In the genomic region with DNA sequence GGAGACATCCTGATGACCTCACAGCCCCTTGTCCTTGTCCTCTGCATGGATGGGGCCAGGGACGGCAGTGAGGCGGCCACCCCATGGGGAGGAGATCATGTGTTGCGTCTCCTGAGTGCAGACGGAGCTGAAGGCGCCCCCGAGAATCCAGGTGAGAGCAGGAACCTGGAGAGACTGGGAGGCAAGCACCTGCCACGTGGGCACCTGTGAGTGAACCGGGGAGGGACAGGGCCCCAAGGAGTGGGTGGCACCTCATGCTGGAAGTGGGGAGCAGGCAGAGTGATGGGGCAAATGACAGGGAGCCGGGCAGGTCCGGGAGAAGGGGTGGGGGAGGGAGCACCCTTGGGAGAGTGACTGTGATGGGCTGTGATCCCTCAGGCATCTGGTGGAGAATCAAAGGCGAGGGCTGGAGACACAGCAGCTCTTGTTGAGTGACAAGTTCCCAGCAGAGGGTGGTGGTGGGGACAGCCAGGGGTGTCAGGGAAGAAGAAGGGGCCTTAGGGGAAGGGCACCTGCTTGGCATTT, we compare ENCODE assay signal across 19 cellular contexts.
DNase-seq lines count a peak whose midpoint lies in the region; ATAC-seq and TF ChIP-seq lines count a peak whose summit lies in the region.
"Had no signal": no experiment of that assay in that cellular context is flagged by ENCODE, and none has a peak within 500 bp of the region (broad histone marks: within the 10 kb centered on the region; RNA-seq: fewer than 3 reads in every experiment).

No MANE protein-coding gene starts in this region.

- peaks cover 55% of the 10 kb centered on the region for H3K36me3 Mint-ChIP-seq in activated CD4-positive, alpha-beta T cell treated with anti-CD3 and anti-CD28 coated beads, Interleukin-2, amount 10 ng/mL, durations not matched to agents 24 days and 14 days (ENCODE audit: low read depth)
- peaks cover 9 to 60% (median 23%) of the 10 kb centered on the region in 5 donors for H3K36me3 Mint-ChIP-seq in naive thymus-derived CD4-positive, alpha-beta T cell

- no peaks in the 10 kb centered on the region for H3K27me3 ChIP-seq in HCT116 (ENCODE audit: insufficient read depth, low read length)
- H3K27me3 ChIP-seq in naive thymus-derived CD4-positive, alpha-beta T cell (ENCODE audit: control insufficient read depth in 2 of 2, insufficient read depth in 2 of 2, low read length in 2 of 2) = no peaks in the 10 kb centered on the region
- H3K27me3 ChIP-seq: neural progenitor cell, SJSA1 had no signal

- H3K79me2 ChIP-seq in HCT116 (ENCODE audit: insufficient read depth, low read length) = no peaks in the 10 kb centered on the region; the same call in 1 of the 2 replicates

- peak overlapping the region; percentile 56 for H3K27ac Mint-ChIP-seq in activated CD4-positive, alpha-beta T cell treated with anti-CD3 and anti-CD28 coated beads, Interleukin-2, amount 10 ng/mL, durations not matched to agents 24 days and 14 days
- H3K27ac Mint-ChIP-seq in naive thymus-derived CD4-positive, alpha-beta T cell = peak overlapping the region in 6 of 9 donors; percentile 22 to 78 (median 52)
- H3K27ac Mint-ChIP-seq: neural progenitor cell had no signal

- H2AFZ ChIP-seq in HCT116 (ENCODE audit: low read depth, low read length, poor library complexity, severe bottlenecking) = no peak overlapping the region
- H2AFZ ChIP-seq: neural progenitor cell had no signal

- H3K9me3 Mint-ChIP-seq in activated CD4-positive, alpha-beta T cell treated with anti-CD3 and anti-CD28 coated beads, Interleukin-2, amount 10 ng/mL, durations not matched to agents 24 days and 14 days = peaks cover 3% of the 10 kb centered on the region
- H3K9me3 Mint-ChIP-seq in naive thymus-derived CD4-positive, alpha-beta T cell = peaks cover 0 to 2% (median 0%) of the 10 kb centered on the region in 11 donors

- no peak overlapping the region for H3K4me3 ChIP-seq in HCT116 (replicated peaks in 1 of 2; ENCODE audit: low read depth in 1 of 2, low read length in 2 of 2)
- H3K4me3 ChIP-seq in naive thymus-derived CD4-positive, alpha-beta T cell (ENCODE audit: low read length) = no peak overlapping the region
- H3K4me3 ChIP-seq: A549, neural progenitor cell, SJSA1 had no signal

- no peak overlapping the region for H3K9ac ChIP-seq in HCT116 (ENCODE audit: low read length)
- H3K9ac ChIP-seq: neural progenitor cell had no signal

- no peak for DNase-seq in activated CD4-positive, alpha-beta T cell treated with anti-CD3 and anti-CD28 coated beads, Interleukin-2, amount 10 ng/mL, durations not matched to agents 24 days and 14 days
- no peak for DNase-seq in activated CD4-positive, alpha-beta T cell treated with anti-CD3 and anti-CD28 coated beads, Interleukin-2, amount 50 U/mL, for 48 hours
- DNase-seq in HCT116 (ENCODE audit: low read depth, low spot score) (no peak), SKM-1 (lab: John Stamatoyannopoulos, UW; ENCODE audit: unreplicated experiment) (no peak), NCI-H2081 (lab: John Stamatoyannopoulos, UW) (no peak)
- DNase-seq in activated naive CD4-positive, alpha-beta T cell treated with anti-CD3 and anti-CD28 coated beads, Interleukin-2, amount 50 U/mL, for 16 hours = peak; percentile 7
- no peak for DNase-seq in naive thymus-derived CD4-positive, alpha-beta T cell
- DNase-seq in stimulated activated naive CD4-positive, alpha-beta T cell treated with Interleukin-2 at 50 U/mL for 16 hours (lab: John Stamatoyannopoulos, UW) = no peak
- DNase-seq: cortex of kidney, Kasumi-1, NCI-H1048, NCI-H2081 treated with DMSO at 0.1 percent for 48 hours, NCI-H446 treated with DMSO at 0.1 percent for 48 hours, T1000 had no signal

- ATAC-seq in HCT116 = peak; percentile 47
- ATAC-seq in naive thymus-derived CD4-positive, alpha-beta T cell = no peak
- ATAC-seq: activated CD4-positive, CD25-positive, alpha-beta regulatory T cell treated with anti-CD3 and anti-CD28 coated beads, Interleukin-2, amount 50 U/mL, for 24 hours; left lobe of liver had no signal

- peak overlapping the region; percentile 8 for H3K4me2 ChIP-seq in HCT116 (ENCODE audit: low read length)
- H3K4me2 ChIP-seq: A549, neural progenitor cell had no signal

- peaks cover 77% of the 10 kb centered on the region for H3K4me1 Mint-ChIP-seq in activated CD4-positive, alpha-beta T cell treated with anti-CD3 and anti-CD28 coated beads, Interleukin-2, amount 10 ng/mL, durations not matched to agents 24 days and 14 days
- peaks cover 34 to 88% (median 65%) of the 10 kb centered on the region in 7 donors for H3K4me1 Mint-ChIP-seq in naive thymus-derived CD4-positive, alpha-beta T cell

- POLR2A ChIA-PET in HCT116 (lab: Charles Lee) = no interaction called here
- POLR2A ChIA-PET in naive thymus-derived CD4-positive, alpha-beta T cell (lab: Charles Lee) = interaction anchor here (0.7 kb wide), 1 partner anchor 1810 kb away, joined by 4 read pairs; no protein-coding TSS in a partner anchor

- no peak for TF ChIP-seq RAD21 in HCT116 (IDR thresholded peaks at IDR 0.05; ENCODE audit: low read depth)

- no peaks in the 10 kb centered on the region for H3K9me2 ChIP-seq in HCT116 (ENCODE audit: insufficient read depth)

- intact Hi-C loops in activated CD4-positive, alpha-beta T cell treated with anti-CD3 and anti-CD28 coated beads, Interleukin-2, amount 10 ng/mL, durations not matched to agents 24 days and 14 days (cut with micrococcal nuclease) = no loop called here
- intact Hi-C loops in HCT116 (cut with micrococcal nuclease) = no loop called here
- intact Hi-C loops in naive thymus-derived CD4-positive, alpha-beta T cell (cut with micrococcal nuclease) = no loop called here

- no peaks in the 10 kb centered on the region for H3K36me3 ChIP-seq in HCT116 (ENCODE audit: control insufficient read depth in 1 of 2, insufficient read depth in 2 of 2, low read length in 2 of 2)
- peaks cover 0 to 18% (median 0%) of the 10 kb centered on the region in 3 experiments for H3K36me3 ChIP-seq in naive thymus-derived CD4-positive, alpha-beta T cell (ENCODE audit: control insufficient read depth in 2 of 3, insufficient read depth in 3 of 3, low read length in 3 of 3)
- H3K36me3 ChIP-seq: neural progenitor cell had no signal

- TF ChIP-seq POLR2A in HCT116 (IDR thresholded peaks at IDR 0.05; ENCODE audit: borderline replicate concordance, extremely low read depth, insufficient read depth, insufficient read length) = no peak

- no peak for TF ChIP-seq CTCF in HCT116 (IDR thresholded peaks at IDR 0.05 in 2 of 3, conservative IDR thresholded peaks at IDR 0.05 in 1 of 3; ENCODE audit: borderline replicate concordance in 1 of 3, insufficient read depth in 1 of 3, low read depth in 2 of 3, low read length in 2 of 3)

- RAD21 ChIA-PET in HCT116 (lab: Charles Lee; ENCODE audit: low non-redundant PET in 1 of 2, low total read pairs in 2 of 2, uncharacterized antibody in 2 of 2, unreplicated experiment in 2 of 2) = no interaction called here

- H3K4me1 ChIP-seq in HCT116 (ENCODE audit: control insufficient read depth in 1 of 2, insufficient read depth in 2 of 2, low read length in 2 of 2) = peaks cover 0 to 15% of the 10 kb centered on the region in 2 experiments; a peak in 2 of 4 replicates
- peaks cover under 1 to 19% of the 10 kb centered on the region in 2 donors for H3K4me1 ChIP-seq in naive thymus-derived CD4-positive, alpha-beta T cell (ENCODE audit: control insufficient read depth in 2 of 2, insufficient read depth in 2 of 2, low read length in 2 of 2)
- H3K4me1 ChIP-seq: neural progenitor cell had no signal

- H4K20me1 ChIP-seq in HCT116 (ENCODE audit: insufficient read depth) = no peaks in the 10 kb centered on the region

- H3K27me3 Mint-ChIP-seq in activated CD4-positive, alpha-beta T cell treated with anti-CD3 and anti-CD28 coated beads, Interleukin-2, amount 10 ng/mL, durations not matched to agents 24 days and 14 days = no peaks in the 10 kb centered on the region
- no peaks in the 10 kb centered on the region for H3K27me3 Mint-ChIP-seq in naive thymus-derived CD4-positive, alpha-beta T cell

- no peak overlapping the region for H3K4me3 Mint-ChIP-seq in activated CD4-positive, alpha-beta T cell treated with anti-CD3 and anti-CD28 coated beads, Interleukin-2, amount 10 ng/mL, durations not matched to agents 24 days and 14 days
- peak overlapping the region in 3 of 10 donors; percentile 19 to 64 (median 54) for H3K4me3 Mint-ChIP-seq in naive thymus-derived CD4-positive, alpha-beta T cell
- H3K4me3 Mint-ChIP-seq: neural progenitor cell had no signal

- H3K9me3 ChIP-seq in HCT116 (ENCODE audit: control insufficient read depth in 1 of 2, insufficient read depth in 1 of 2, low read depth in 1 of 2, low read length in 2 of 2) = no peaks in the 10 kb centered on the region
- no peaks in the 10 kb centered on the region for H3K9me3 ChIP-seq in naive thymus-derived CD4-positive, alpha-beta T cell (ENCODE audit: control insufficient read depth in 2 of 3, low read length in 3 of 3)
- H3K9me3 ChIP-seq: A549, SJSA1 had no signal

- CTCF ChIA-PET in HCT116 (lab: Charles Lee) = no interaction called here
- CTCF ChIA-PET in naive thymus-derived CD4-positive, alpha-beta T cell (lab: Charles Lee) = interaction anchor here (1.0 to 1.5 kb wide), 2 partner anchors 15 to 82 kb away, joined by 3 read pairs; no protein-coding TSS in a partner anchor

- no TSS peak for BruUV-seq in HCT116 (replicated peaks; lab: Mats Ljungman, UMichigan)

- H3K27ac ChIP-seq in HCT116 (ENCODE audit: low read depth, low read length) = no peak overlapping the region
- H3K27ac ChIP-seq in naive thymus-derived CD4-positive, alpha-beta T cell (ENCODE audit: low read depth, low read length) = no peak overlapping the region
- H3K27ac ChIP-seq: A549, neural progenitor cell, SJSA1 had no signal

TF ChIP-seq in HCT116, 20 proteins besides CTCF, POLR2A, EP300 and RAD21 (continues in another document):
- TF ChIP-seq EZH2phosphoT487 (IDR thresholded peaks at IDR 0.05; ENCODE audit: borderline replicate concordance) (no peak), YY1 (IDR thresholded peaks at IDR 0.05; ENCODE audit: extremely low read depth, insufficient replicate concordance, low read depth, low read length) (no peak), ELF1 (IDR thresholded peaks at IDR 0.05; ENCODE audit: borderline replicate concordance, low read depth) (no peak), ZNF274 (IDR thresholded peaks at IDR 0.05; ENCODE audit: low read depth, low read length) (no peak), EGR1 (IDR thresholded peaks at IDR 0.05; ENCODE audit: low read depth) (no peak), CBX3 (IDR thresholded peaks at IDR 0.05; ENCODE audit: low read depth) (no peak), EZH2 (IDR thresholded peaks at IDR 0.05) (no peak), CEBPB (IDR thresholded peaks at IDR 0.05; ENCODE audit: low read depth) (no peak), JUND (IDR thresholded peaks at IDR 0.05) (no peak), FOSL1 (IDR thresholded peaks at IDR 0.05; ENCODE audit: low read depth) (no peak), SIN3A (IDR thresholded peaks at IDR 0.05; ENCODE audit: low read depth) (no peak), POLR2AphosphoS5 (IDR thresholded peaks at IDR 0.05; ENCODE audit: low read depth, low read length) (no peak)
- TF ChIP-seq, protein P1, sequence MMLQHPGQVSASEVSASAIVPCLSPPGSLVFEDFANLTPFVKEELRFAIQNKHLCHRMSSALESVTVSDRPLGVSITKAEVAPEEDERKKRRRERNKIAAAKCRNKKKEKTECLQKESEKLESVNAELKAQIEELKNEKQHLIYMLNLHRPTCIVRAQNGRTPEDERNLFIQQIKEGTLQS (IDR thresholded peaks at IDR 0.05) = no peak
